In the genomic region with DNA sequence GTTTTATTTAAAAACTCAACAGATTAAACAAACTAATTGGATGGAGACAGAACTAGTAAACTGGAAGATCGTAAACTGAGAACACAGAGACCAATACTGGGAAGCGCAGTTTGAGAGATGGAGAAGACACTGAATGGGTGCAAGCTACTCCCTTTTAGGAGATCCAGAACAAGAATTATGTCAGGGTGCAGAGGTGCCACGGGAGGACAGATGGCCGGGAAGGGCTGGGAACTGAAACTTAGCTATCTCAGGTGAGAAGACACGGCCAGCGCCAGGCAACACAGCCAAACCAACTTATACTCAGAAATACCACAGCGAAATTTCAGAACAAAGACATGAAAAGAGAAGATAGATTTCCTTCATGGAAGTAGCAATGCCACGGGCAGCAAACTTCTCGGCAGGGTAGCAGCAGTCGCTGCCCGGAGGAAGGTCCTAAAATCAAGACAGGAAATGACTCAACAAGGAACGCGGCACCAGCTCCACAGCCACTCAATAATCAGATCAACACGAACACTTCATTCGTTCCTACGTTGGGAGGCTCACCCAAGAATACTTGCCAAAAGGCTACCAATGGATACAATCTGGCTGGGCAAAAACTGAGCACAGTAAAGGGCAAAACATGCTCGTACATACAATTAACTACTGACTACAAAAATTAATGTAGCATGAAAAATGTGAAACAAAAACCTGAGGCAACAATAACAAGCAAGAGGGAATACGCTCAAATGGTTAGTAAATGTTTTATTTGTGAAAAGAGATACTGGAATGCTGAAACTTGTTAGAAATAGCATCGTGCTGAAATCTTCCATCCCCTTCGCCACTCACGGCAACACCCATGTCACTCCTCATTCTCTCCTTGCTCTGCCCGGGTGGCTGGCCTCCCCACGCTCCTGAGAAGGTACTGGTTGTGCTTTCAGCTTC, we compare ENCODE assay signal across 1 cellular context.
TF ChIP-seq lines count a peak whose summit lies in the region.

No MANE protein-coding gene starts in this region.

TF ChIP-seq in GM23338, 12 proteins besides CTCF, POLR2A, EP300 and RAD21 (continued from another document):
- TF ChIP-seq ZNF462 (CRISPR knock-in tag; IDR thresholded peaks at IDR 0.05) (no peak), JUNB (IDR thresholded peaks at IDR 0.05; ENCODE audit: unreplicated experiment) (no peak), EZH2phosphoT487 (IDR thresholded peaks at IDR 0.05; ENCODE audit: unreplicated experiment) (no peak)
